ENCODE assay signal across 10 cellular contexts in genomic region chr5:132226516-132227234, GRCh38. TPM values are rescaled to one million over a fixed set of nuclear protein-coding genes. Genes with fewer than 3 reads are reported as not detected.
DNase-seq lines count a peak whose midpoint lies in the region; ATAC-seq, FAIRE-seq and TF ChIP-seq lines count a peak whose summit lies in the region.
"Had no signal": no experiment of that assay in that cellular context is flagged by ENCODE, and none has a peak within 500 bp of the region (broad histone marks: within the 10 kb centered on the region; RNA-seq: fewer than 3 reads in every experiment).

No MANE protein-coding gene starts in this region.

- peak overlapping the region; percentile 87 for H3K14ac ChIP-seq in IMR-90 (replicated peaks; ENCODE audit: low read depth, low read length)

- dilution Hi-C loops in IMR-90 (cut with HindIII; ENCODE audit: low sequenced_read_pairs, unreplicated experiment), result no loop called here

- H3K27ac ChIP-seq in IMR-90 (ENCODE audit: insufficient read depth, low read length) (peak overlapping the region; percentile 61), kidney (ENCODE audit: low read depth in 2 of 2, low read length in 2 of 2) (peak overlapping the region in 1 of 2 donors; percentile 65), stomach (peak overlapping the region; percentile 90 to 96 (median 93))

- peaks cover 42% of the 10 kb centered on the region for H4K20me1 ChIP-seq in IMR-90 (ENCODE audit: insufficient read depth, low read length)

- WGBS in IMR-90 (ENCODE audit: extremely low coverage in 2 of 2, insufficient read length in 1 of 2), 2 experiments, result 55% methylated on average over 19 of the region's 23 CpGs; no CpG with 5 or more reads in 1 of the 2 experiments
- WGBS in stomach, 5 donors, result 50 to 61% (median 59%) methylated on average over 23 of the region's 23 CpGs

- ATAC-seq in IMR-90 (ENCODE audit: low read depth), result peak; percentile 6; the same call in 1 of the 2 replicates
- no peak for ATAC-seq in GM18520 (IDR thresholded peaks at IDR 0.05; ENCODE audit: unreplicated experiment)
- ATAC-seq in HG02798 (IDR thresholded peaks at IDR 0.05; ENCODE audit: poor library complexity, unreplicated experiment), result no peak

- peaks cover 38% of the 10 kb centered on the region for H3K9me1 ChIP-seq in IMR-90 (ENCODE audit: insufficient read depth, low read length)

- peak overlapping the region; percentile 96 for H2AK9ac ChIP-seq in IMR-90 (replicated peaks; ENCODE audit: low read depth, low read length, poor library complexity)

- no peak for TF ChIP-seq EP300 in stomach (IDR thresholded peaks at IDR 0.05)

- peak overlapping the region; percentile 71 for H4K91ac ChIP-seq in IMR-90 (ENCODE audit: insufficient read depth, low read depth, low read length)

- peak overlapping the region; percentile 11; the same call in 1 of the 2 replicates for H2BK20ac ChIP-seq in IMR-90 (ENCODE audit: low read depth, low read length)

- TF ChIP-seq CTCF in IMR-90 (conservative IDR thresholded peaks at IDR 0.05; ENCODE audit: low read depth, low read length) (no peak), kidney (IDR thresholded peaks at IDR 0.05; ENCODE audit: borderline replicate concordance, extremely low read depth, insufficient read depth) (no peak), stomach (IDR thresholded peaks at IDR 0.05) (no peak)

- H3K27me3 ChIP-seq in IMR-90 (ENCODE audit: control insufficient read depth, insufficient read depth, low read length), result no peaks in the 10 kb centered on the region; the same call in 1 of the 2 replicates
- H3K27me3 ChIP-seq in stomach, result peaks cover 0 to 23% (median 0%) of the 10 kb centered on the region in 3 donors

- H3K4me2 ChIP-seq in IMR-90 (ENCODE audit: low read depth, low read length), result peak overlapping the region; percentile 98

- peak overlapping the region; percentile 91 for H3K23ac ChIP-seq in IMR-90 (ENCODE audit: low read depth, low read length)

- H3K18ac ChIP-seq in IMR-90 (ENCODE audit: low read depth, low read length), result peak overlapping the region; percentile 59

- peak overlapping the region; percentile 95 for H2AFZ ChIP-seq in IMR-90 (replicated peaks; ENCODE audit: low read length, poor library complexity)

- peak overlapping the region; percentile 38 for H2BK120ac ChIP-seq in IMR-90 (ENCODE audit: low read depth, low read length)

- H2BK5ac ChIP-seq in IMR-90 (ENCODE audit: low read depth, low read length, poor library complexity, severe bottlenecking), result peak overlapping the region; percentile 60

- peaks cover 33% of the 10 kb centered on the region for H3K4me1 ChIP-seq in IMR-90 (ENCODE audit: control insufficient read depth, insufficient read depth, low read length)
- H3K4me1 ChIP-seq in kidney (ENCODE audit: control insufficient read depth in 1 of 2, insufficient read depth in 1 of 2, low read depth in 1 of 2, low read length in 2 of 2), result peaks cover 12 to 22% of the 10 kb centered on the region in 2 donors
- H3K4me1 ChIP-seq in stomach, result peaks cover 45 to 65% (median 55%) of the 10 kb centered on the region in 4 donors

- DNase-seq in IMR-90, result peak; percentile 25
- DNase-seq in astrocyte of the hippocampus (ENCODE audit: low read depth, low spot score), result peak; percentile 71
- no peak for DNase-seq in kidney
- peak; percentile 25 for DNase-seq in stomach
- DNase-seq in NCI-H526 (lab: John Stamatoyannopoulos, UW), result no peak
- DNase-seq in GM19240 (ENCODE audit: insufficient read length, low spot score), result no peak

- POLR2A ChIA-PET in IMR-90 (lab: Charles Lee; ENCODE audit: unreplicated experiment), result interaction anchor here (1.5 kb wide), 1 partner anchor 25 kb away, joined by 6 read pairs; no protein-coding TSS in a partner anchor

- peak overlapping the region; percentile 42; the same call in 1 of the 2 replicates for H3K56ac ChIP-seq in IMR-90 (ENCODE audit: extremely low read depth, insufficient read depth, low read length)

- H4K8ac ChIP-seq in IMR-90 (ENCODE audit: low read depth in 2 of 2, low read length in 2 of 2), result peak overlapping the region; percentile 74 to 94

- BruUV-seq in IMR-90 (replicated peaks; lab: Mats Ljungman, UMichigan), result no TSS peak

- no peak for TF ChIP-seq RAD21 in IMR-90 (IDR thresholded peaks at IDR 0.05; ENCODE audit: low read length)

- H3K4me3 ChIP-seq in IMR-90 (ENCODE audit: insufficient read depth, low read depth, low read length), result peak overlapping the region; percentile 61
- peak overlapping the region; percentile 45 to 55 for H3K4me3 ChIP-seq in kidney (ENCODE audit: low read length in 2 of 2)
- peak overlapping the region; percentile 61 to 80 (median 72) for H3K4me3 ChIP-seq in stomach

- H3K36me3 ChIP-seq in IMR-90 (ENCODE audit: control insufficient read depth, insufficient read depth, low read length) (no peaks in the 10 kb centered on the region), kidney (ENCODE audit: control insufficient read depth in 1 of 2, insufficient read depth in 2 of 2, low read length in 2 of 2) (no peaks in the 10 kb centered on the region), stomach (no peaks in the 10 kb centered on the region)

- H3K9me3 ChIP-seq in IMR-90 (ENCODE audit: control insufficient read depth, insufficient read depth, low read length) (no peaks in the 10 kb centered on the region), kidney (ENCODE audit: control insufficient read depth in 1 of 2, low read length in 2 of 2) (no peaks in the 10 kb centered on the region), stomach (no peaks in the 10 kb centered on the region)

- peak overlapping the region; percentile 80 for H3K4ac ChIP-seq in IMR-90 (ENCODE audit: low read depth, low read length)

- H3K79me1 ChIP-seq in IMR-90 (ENCODE audit: low read depth in 1 of 2, low read length in 2 of 2), result peaks cover 34 to 56% of the 10 kb centered on the region in 2 experiments

- TF ChIP-seq POLR2A in IMR-90 (IDR thresholded peaks at IDR 0.05; ENCODE audit: low read depth, low read length) (no peak; the same call in 1 of the 2 replicates), stomach (IDR thresholded peaks at IDR 0.05) (no peak)

- peak overlapping the region; percentile 99 for H2AK5ac ChIP-seq in IMR-90 (ENCODE audit: low read depth, low read length)

- CTCF ChIA-PET in IMR-90 (lab: Yijun Ruan, JAX), result interaction anchor here (1.3 to 2.1 kb wide), 3 partner anchors 12 to 67 kb away, joined by 3 to 10 read pairs (median 7); no protein-coding TSS in a partner anchor

- H4K5ac ChIP-seq in IMR-90 (ENCODE audit: low read depth, low read length), result peak overlapping the region; percentile 4

- intact Hi-C loops in IMR-90 (cut with micrococcal nuclease), result no loop called here
- intact Hi-C loops in kidney (cut with DNase I), result no loop called here
- intact Hi-C loops in stomach (cut with DNase I; ENCODE audit: low total_unique reads), result no loop called here

- FAIRE-seq in kidney (lab: Jason Lieb, UNC), result no peak

- peak overlapping the region; percentile 36; the same call in 1 of the 3 replicates for H2BK15ac ChIP-seq in IMR-90 (ENCODE audit: low read depth, low read length)

- H3K9ac ChIP-seq in IMR-90 (ENCODE audit: low read depth, low read length), result peak overlapping the region; percentile 75
- H3K9ac ChIP-seq in kidney (ENCODE audit: low read length in 2 of 2), result peak overlapping the region; percentile 30 to 54

- in situ Hi-C loops in IMR-90 (cut with MboI; ENCODE audit: low sequenced_read_pairs), result no loop called here

TF ChIP-seq in IMR-90, 13 proteins besides CTCF, POLR2A, EP300 and RAD21:
- TF ChIP-seq CEBPB (IDR thresholded peaks at IDR 0.05; ENCODE audit: low read depth, low read length) (no peak), MAFK (IDR thresholded peaks at IDR 0.05; ENCODE audit: low read depth, low read length) (no peak), BHLHE40 (IDR thresholded peaks at IDR 0.05; ENCODE audit: low read depth, low read length) (no peak)

RNA-seq across cellular contexts. Expression of gene P4HA2, which starts 1.0 kb away (rescaled TPM):
- total RNA-seq in IMR-90 (2012; rRNA removed) (190 and 225 TPM in 2 replicates), kidney (32.5 TPM), stomach (100 to 1,000 TPM in 1 of 5 donors, 10 to 100 TPM in 4; 18.7 to 109 (median 37.9) TPM)
- polyA plus RNA-seq in IMR-90 (2012; rRNA removed) (184 and 186 TPM in 2 replicates), kidney (ENCODE audit: insufficient read depth, low read depth, low replicate concordance) (54.1 TPM), stomach (10 to 100 TPM in 2 of 3 donors, 1 to 10 TPM in 1; 9.0 to 21.2 (median 20.4) TPM)
- polyA plus RNA-seq in IMR-90 (2012; cell fraction: cytosol; rRNA removed), result 144 and 191 TPM in 2 replicates
- 99.1 and 183 TPM in 2 replicates for polyA plus RNA-seq in IMR-90 (2012; cell fraction: nucleus; rRNA removed; ENCODE audit: low replicate concordance)

RNA-seq across cellular contexts. Expression of gene PDLIM4, which starts 30.8 kb away (rescaled TPM):
- total RNA-seq in IMR-90 (2012; rRNA removed), result 61.1 and 97.5 TPM in 2 replicates
- polyA plus RNA-seq in IMR-90 (2012; rRNA removed), result 214 and 225 TPM in 2 replicates
- polyA plus RNA-seq in IMR-90 (2012; cell fraction: cytosol; rRNA removed), result 62.0 and 132 TPM in 2 replicates
- 199 and 416 TPM in 2 replicates for polyA plus RNA-seq in IMR-90 (2012; cell fraction: nucleus; rRNA removed; ENCODE audit: low replicate concordance)
- 47.0 TPM for total RNA-seq in kidney
- polyA plus RNA-seq in kidney (ENCODE audit: insufficient read depth, low read depth, low replicate concordance), result 31.6 TPM
- 10 to 100 TPM in 4 of 5 donors, not detected in 1; 13.9 to 37.8 (median 25.4) TPM for total RNA-seq in stomach
- polyA plus RNA-seq in stomach, result 10 to 100 TPM; 11.2 to 52.4 (median 16.1) TPM
- total RNA-seq: mononuclear cell, NCI-H460 had no signal

Comparison
In these comparisons a context has a peak if more than half of its experiments do, and no peak if none do; other contexts are left out.
1. DNase-seq: peak in IMR-90 (single experiment), astrocyte of the hippocampus (single experiment) and stomach (single experiment); none in kidney (single experiment), NCI-H526 (0 of 2) and GM19240 (single experiment).
2. Peak in every context shown above with its lines, with median percentiles within 50 percentile points of each other: H3K4me3 ChIP-seq.